ENCODE assay signal across 1 cellular context in genomic region chr19:13102416-13102665, GRCh38.
TF ChIP-seq lines count a peak whose summit lies in the region.

No MANE protein-coding gene starts in this region.

TF ChIP-seq in K562, 482 proteins besides CTCF, POLR2A, EP300 and RAD21 (continued from another document):
- TF ChIP-seq SFPQ (IDR thresholded peaks at IDR 0.05; ENCODE audit: low read depth, low read length) (no peak), MLX (CRISPR knock-in tag; conservative IDR thresholded peaks at IDR 0.05) (0 out of 4 replicates have a peak, but pooled peaks of 1 of the 2 experiments have one; percentile 12), TGIF2 (CRISPR knock-in tag; IDR thresholded peaks at IDR 0.05) (peak; percentile 65; the same call in 1 of the 2 replicates), FOXA3 (CRISPR knock-in tag; conservative IDR thresholded peaks at IDR 0.05 in 1 of 2, IDR thresholded peaks at IDR 0.05 in 1 of 2) (0 out of 4 replicates have a peak, but pooled peaks of 1 of the 2 experiments have one; percentile 5), ZNF77 (CRISPR knock-in tag; IDR thresholded peaks at IDR 0.05) (peak; percentile 73; the same call in 1 of the 2 replicates), CEBPG (CRISPR knock-in tag; IDR thresholded peaks at IDR 0.05) (0 out of 2 replicates have a peak, but pooled peaks have one; percentile 1), CEBPG (tag; conservative IDR thresholded peaks at IDR 0.05 in 1 of 2, IDR thresholded peaks at IDR 0.05 in 1 of 2) (no peak), MAX (CRISPR knock-in tag; IDR thresholded peaks at IDR 0.05) (peak; percentile 9; the same call in 1 of the 2 replicates), MLLT1 (IDR thresholded peaks at IDR 0.05) (peak in 1 of 2 experiments; percentile 81; a peak in 2 of 4 replicates), CREB3L1 (IDR thresholded peaks at IDR 0.05; ENCODE audit: borderline replicate concordance, low read depth) (peak; percentile 43; the same call in 1 of the 2 replicates), SAFB2 (IDR thresholded peaks at IDR 0.05; ENCODE audit: borderline replicate concordance, low read depth, low read length, severe bottlenecking) (no peak), ATF6 (CRISPR knock-in tag; IDR thresholded peaks at IDR 0.05) (peak; percentile 79; the same call in 1 of the 2 replicates), PHF8 (IDR thresholded peaks at IDR 0.05; ENCODE audit: borderline replicate concordance, low read length) (peak; percentile 77; the same call in 1 of the 2 replicates), TCF3 (CRISPR knock-in tag; IDR thresholded peaks at IDR 0.05) (no peak), MIER1 (IDR thresholded peaks at IDR 0.05; ENCODE audit: low read depth) (no peak), CBX1 (IDR thresholded peaks at IDR 0.05; ENCODE audit: low read depth) (0 out of 2 replicates have a peak, but pooled peaks have one; percentile 76), ZNF740 (CRISPR knock-in tag; IDR thresholded peaks at IDR 0.05) (0 out of 2 replicates have a peak, but pooled peaks have one; percentile 44), ZNF740 (tag; IDR thresholded peaks at IDR 0.05) (no peak), SUPT5H (IDR thresholded peaks at IDR 0.05) (peak; percentile 85), HCFC1 (IDR thresholded peaks at IDR 0.05; ENCODE audit: low read depth, low read length) (peak; percentile 33; the same call in 1 of the 2 replicates), TSHZ1 (CRISPR knock-in tag; IDR thresholded peaks at IDR 0.05) (no peak), ETV6 (IDR thresholded peaks at IDR 0.05; ENCODE audit: borderline replicate concordance in 1 of 2, low read depth in 2 of 2, low read length in 1 of 2) (no peak), ETV6 (CRISPR knock-in tag; IDR thresholded peaks at IDR 0.05; ENCODE audit: borderline replicate concordance) (no peak)
